ENCODE assay signal across 1 cellular context in the genomic region with DNA sequence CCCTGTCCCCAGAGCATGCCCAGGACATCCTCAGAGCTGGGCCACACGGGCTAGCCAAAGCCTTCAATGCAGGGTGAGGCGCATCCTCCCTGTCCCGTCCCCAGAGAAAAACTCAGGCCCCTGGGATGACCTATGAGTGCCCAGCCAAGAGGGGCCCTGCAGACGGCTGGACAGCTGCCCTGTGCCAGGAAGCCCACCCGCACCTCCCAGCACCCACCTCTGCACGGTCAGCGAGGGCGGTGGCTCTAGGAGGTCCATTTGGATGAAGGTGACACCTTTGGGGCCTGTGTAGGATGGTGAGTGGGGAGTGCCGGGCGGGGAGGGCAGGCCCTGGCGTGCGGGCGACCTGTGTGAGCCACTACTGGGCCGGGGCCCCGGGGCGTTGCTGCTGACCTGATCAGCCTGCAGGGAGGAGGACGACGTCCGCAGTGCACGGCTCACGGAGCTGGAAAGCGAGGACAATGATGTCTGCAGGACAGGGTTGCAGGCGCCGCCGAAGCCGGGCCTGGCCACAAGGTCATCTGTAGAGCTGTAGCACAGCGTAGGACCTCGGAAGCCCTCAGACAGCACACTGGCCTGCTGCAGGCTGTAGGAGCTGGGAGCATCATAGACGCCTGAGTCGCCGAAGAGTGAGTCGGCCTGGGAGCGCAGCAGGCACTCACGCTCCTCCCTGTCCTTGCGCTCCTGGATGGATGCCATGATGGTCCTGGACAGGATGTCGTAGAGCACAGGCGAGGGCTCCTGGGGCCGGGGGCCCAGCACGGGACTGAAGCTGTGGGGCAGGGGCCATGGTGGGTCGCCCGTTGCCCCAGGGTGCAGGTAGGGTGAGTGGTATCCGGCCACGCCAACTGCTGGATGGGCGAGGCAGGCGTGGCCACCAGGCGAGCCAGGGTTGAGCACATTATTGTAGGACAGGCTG.
TF ChIP-seq lines count a peak whose summit lies in the region.

No MANE protein-coding gene starts in this region.

TF ChIP-seq in HEK293, 187 proteins besides CTCF, POLR2A, EP300 and RAD21 (continued from another document):
- TF ChIP-seq, protein P1, sequence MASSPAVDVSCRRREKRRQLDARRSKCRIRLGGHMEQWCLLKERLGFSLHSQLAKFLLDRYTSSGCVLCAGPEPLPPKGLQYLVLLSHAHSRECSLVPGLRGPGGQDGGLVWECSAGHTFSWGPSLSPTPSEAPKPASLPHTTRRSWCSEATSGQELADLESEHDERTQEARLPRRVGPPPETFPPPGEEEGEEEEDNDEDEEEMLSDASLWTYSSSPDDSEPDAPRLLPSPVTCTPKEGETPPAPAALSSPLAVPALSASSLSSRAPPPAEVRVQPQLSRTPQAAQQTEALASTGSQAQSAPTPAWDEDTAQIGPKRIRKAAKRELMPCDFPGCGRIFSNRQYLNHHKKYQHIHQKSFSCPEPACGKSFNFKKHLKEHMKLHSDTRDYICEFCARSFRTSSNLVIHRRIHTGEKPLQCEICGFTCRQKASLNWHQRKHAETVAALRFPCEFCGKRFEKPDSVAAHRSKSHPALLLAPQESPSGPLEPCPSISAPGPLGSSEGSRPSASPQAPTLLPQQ (tag by site-specific recombination; IDR thresholded peaks at IDR 0.05) = no peak
- TF ChIP-seq ZNF560 (tag by site-specific recombination; IDR thresholded peaks at IDR 0.05; ENCODE audit: borderline replicate concordance) (no peak), RBAK (tag by site-specific recombination; IDR thresholded peaks at IDR 0.05) (no peak)
- TF ChIP-seq, protein P2, sequence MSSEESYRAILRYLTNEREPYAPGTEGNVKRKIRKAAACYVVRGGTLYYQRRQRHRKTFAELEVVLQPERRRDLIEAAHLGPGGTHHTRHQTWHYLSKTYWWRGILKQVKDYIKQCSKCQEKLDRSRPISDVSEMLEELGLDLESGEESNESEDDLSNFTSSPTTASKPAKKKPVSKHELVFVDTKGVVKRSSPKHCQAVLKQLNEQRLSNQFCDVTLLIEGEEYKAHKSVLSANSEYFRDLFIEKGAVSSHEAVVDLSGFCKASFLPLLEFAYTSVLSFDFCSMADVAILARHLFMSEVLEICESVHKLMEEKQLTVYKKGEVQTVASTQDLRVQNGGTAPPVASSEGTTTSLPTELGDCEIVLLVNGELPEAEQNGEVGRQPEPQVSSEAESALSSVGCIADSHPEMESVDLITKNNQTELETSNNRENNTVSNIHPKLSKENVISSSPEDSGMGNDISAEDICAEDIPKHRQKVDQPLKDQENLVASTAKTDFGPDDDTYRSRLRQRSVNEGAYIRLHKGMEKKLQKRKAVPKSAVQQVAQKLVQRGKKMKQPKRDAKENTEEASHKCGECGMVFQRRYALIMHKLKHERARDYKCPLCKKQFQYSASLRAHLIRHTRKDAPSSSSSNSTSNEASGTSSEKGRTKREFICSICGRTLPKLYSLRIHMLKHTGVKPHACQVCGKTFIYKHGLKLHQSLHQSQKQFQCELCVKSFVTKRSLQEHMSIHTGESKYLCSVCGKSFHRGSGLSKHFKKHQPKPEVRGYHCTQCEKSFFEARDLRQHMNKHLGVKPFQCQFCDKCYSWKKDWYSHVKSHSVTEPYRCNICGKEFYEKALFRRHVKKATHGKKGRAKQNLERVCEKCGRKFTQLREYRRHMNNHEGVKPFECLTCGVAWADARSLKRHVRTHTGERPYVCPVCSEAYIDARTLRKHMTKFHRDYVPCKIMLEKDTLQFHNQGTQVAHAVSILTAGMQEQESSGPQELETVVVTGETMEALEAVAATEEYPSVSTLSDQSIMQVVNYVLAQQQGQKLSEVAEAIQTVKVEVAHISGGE (tag by site-specific recombination; conservative IDR thresholded peaks at IDR 0.05; ENCODE audit: low read depth) = no peak
